1 cellular context compared by ENCODE assay signal in genomic region chr17:35808240-35808961, GRCh38.
TF ChIP-seq lines count a peak whose summit lies in the region.

No MANE protein-coding gene starts in this region.

TF ChIP-seq in endothelial cell of umbilical vein, 7 proteins besides CTCF, POLR2A, EP300 and RAD21:
- TF ChIP-seq GATA2 (IDR thresholded peaks at IDR 0.05; ENCODE audit: insufficient read depth, insufficient read length, low read depth, low read length) (no peak), FOS (IDR thresholded peaks at IDR 0.05; ENCODE audit: borderline replicate concordance, insufficient read depth, low read length) (no peak), MYC (IDR thresholded peaks at IDR 0.05; ENCODE audit: low read depth, low read length) (no peak), MAX (IDR thresholded peaks at IDR 0.05; ENCODE audit: insufficient read depth, insufficient read length) (no peak), EZH2 (IDR thresholded peaks at IDR 0.05; ENCODE audit: borderline replicate concordance, low read depth, low read length, severe bottlenecking) (no peak), POLR2AphosphoS5 (IDR thresholded peaks at IDR 0.05; ENCODE audit: insufficient read depth, low read depth, low read length) (no peak), JUN (IDR thresholded peaks at IDR 0.05; ENCODE audit: borderline replicate concordance, insufficient read depth, insufficient read length, low read depth) (no peak)
